Comparison of ENCODE assay signal across 19 cellular contexts in the genomic region with DNA sequence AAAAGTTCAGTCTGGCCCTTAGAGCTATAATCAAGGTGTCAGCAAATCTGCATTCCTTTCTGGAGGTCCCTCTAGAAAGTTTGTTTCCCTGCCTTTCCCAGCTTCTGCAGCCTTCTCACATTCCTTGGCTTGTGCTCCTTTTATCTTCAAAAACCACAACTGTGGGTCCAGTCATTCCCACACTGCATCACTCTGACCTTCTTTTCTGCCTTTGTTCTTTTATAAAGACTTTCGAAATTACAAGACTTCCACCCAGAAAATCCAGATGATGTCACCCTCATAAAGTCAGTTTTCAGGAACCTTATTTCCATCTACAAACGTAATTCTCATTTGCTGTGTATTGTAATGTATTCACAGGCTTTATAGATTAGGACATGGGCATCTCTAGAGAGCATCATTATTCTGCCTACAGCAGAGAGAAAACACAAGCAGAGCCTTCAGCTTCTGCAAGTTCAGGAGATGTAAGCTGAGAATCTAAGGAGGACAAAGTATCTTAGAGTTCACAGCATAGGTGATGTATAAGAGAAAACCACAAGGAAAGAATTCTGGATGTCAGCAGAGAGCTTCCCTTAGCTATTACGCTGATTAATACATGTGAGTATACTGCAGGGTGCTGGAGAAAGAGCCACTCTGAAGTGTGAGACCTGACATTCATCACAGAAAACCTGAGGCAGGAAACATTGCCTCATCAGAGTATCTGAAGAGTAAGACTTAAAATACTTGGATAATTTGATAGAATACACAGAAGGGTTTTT.
DNase-seq lines count a peak whose midpoint lies in the region; TF ChIP-seq lines count a peak whose summit lies in the region.
"Had no signal": no experiment of that assay in that cellular context is flagged by ENCODE, and none has a peak within 500 bp of the region (broad histone marks: within the 10 kb centered on the region; RNA-seq: fewer than 3 reads in every experiment).

No MANE protein-coding gene starts in this region.

- H3K27me3 ChIP-seq in brain microvascular endothelial cell (replicated peaks), result no peaks in the 10 kb centered on the region
- H3K27me3 ChIP-seq: heart right ventricle, ovary had no signal

- DNase-seq in NCI-H69 (lab: John Stamatoyannopoulos, UW), result peak; percentile 42
- peak; percentile 27 for DNase-seq in brain microvascular endothelial cell
- peak; percentile 21 for DNase-seq in kidney glomerular epithelial cell (lab: John Stamatoyannopoulos, UW)
- peak; percentile 13 for DNase-seq in stromal cell of bone marrow (ENCODE audit: low read depth)
- no peak for DNase-seq in hepatic stellate cell (ENCODE audit: low spot score)
- DNase-seq in stimulated activated CD4-positive, alpha-beta T cell treated with anti-CD3 and anti-CD28 coated beads, Interleukin-4, amount 100 ng/mL, for 24 hours, result no peak
- no peak for DNase-seq in HuH-7.5 (ENCODE audit: low spot score)
- DNase-seq: activated CD4-positive, alpha-beta memory T cell treated with anti-CD3 and anti-CD28 coated beads, Interleukin-2, amount 10 ng/mL, durations not matched to agents 7 days and 5 days; activated effector memory CD4-positive, alpha-beta T cell treated with anti-CD3 and anti-CD28 coated beads, Interleukin-2, amount 50 U/mL, for 16 hours; CD4-positive, CD25-positive, alpha-beta regulatory T cell; cortex of kidney; heart right ventricle; NCI-H1105 treated with DMSO at 0.1 percent for 48 hours; NCI-H2081; NCI-H446 treated with DMSO at 0.1 percent for 48 hours; ovary; stimulated activated CD4-positive, alpha-beta T cell treated with anti-CD3 and anti-CD28 coated beads, Interleukin-15, amount 100 ng/mL, for 24 hours; T-helper 9 cell had no signal

- in situ Hi-C loops in brain microvascular endothelial cell (cut with HindIII; ENCODE audit: low pct_ligation_motif_present, low sequenced_read_pairs), result no loop called here

- H3K36me3 ChIP-seq in brain microvascular endothelial cell (replicated peaks), result no peaks in the 10 kb centered on the region
- H3K36me3 ChIP-seq: heart right ventricle, ovary had no signal

- H3K4me3 ChIP-seq in brain microvascular endothelial cell (ENCODE audit: low read depth, low read length), result no peak overlapping the region
- H3K4me3 ChIP-seq: heart right ventricle, lung, ovary had no signal

- TF ChIP-seq CTCF in brain microvascular endothelial cell (IDR thresholded peaks at IDR 0.05; ENCODE audit: low read depth, low read length, missing control alignments), result no peak

- no peak overlapping the region for H3K27ac ChIP-seq in brain microvascular endothelial cell
- H3K27ac ChIP-seq: heart right ventricle, ovary had no signal

Comparison
In these comparisons a context has a peak if more than half of its experiments do, and no peak if none do; other contexts are left out.
1. DNase-seq: peak in NCI-H69 (single experiment), brain microvascular endothelial cell (single experiment), kidney glomerular epithelial cell (single experiment) and stromal cell of bone marrow (single experiment); none in hepatic stellate cell (single experiment), stimulated activated CD4-positive, alpha-beta T cell treated with anti-CD3 and anti-CD28 coated beads, Interleukin-4, amount 100 ng/mL, for 24 hours (single experiment) and HuH-7.5 (single experiment).